ENCODE assay signal across 30 cellular contexts in genomic region chr11:68661014-68661413, GRCh38. TPM values are rescaled to one million over a fixed set of nuclear protein-coding genes. Genes with fewer than 3 reads are reported as not detected.
"Had no signal": no experiment of that assay in that cellular context is flagged by ENCODE, and none has a peak within 500 bp of the region (broad histone marks: within the 10 kb centered on the region; RNA-seq: fewer than 3 reads in every experiment).

No MANE protein-coding gene starts in this region.

- ATAC-seq: activated CD8-positive, alpha-beta memory T cell treated with anti-CD3 and anti-CD28 coated beads, Interleukin-2, amount 10 ng/mL, durations not matched to agents 7 days and 5 days had no signal

- DNase-seq: activated CD4-positive, alpha-beta memory T cell treated with anti-CD3 and anti-CD28 coated beads, Interleukin-2, amount 10 ng/mL, durations not matched to agents 7 days and 5 days; activated CD4-positive, alpha-beta T cell treated with anti-CD3 and anti-CD28 coated beads for 1 hour; activated CD4-positive, alpha-beta T cell treated with anti-CD3 and anti-CD28 coated beads for 48 hours; activated CD4-positive, CD25-positive, alpha-beta regulatory T cell; activated CD8-positive, alpha-beta memory T cell treated with anti-CD3 and anti-CD28 coated beads for 24 hours; activated CD8-positive, alpha-beta memory T cell treated with anti-CD3 and anti-CD28 coated beads, Interleukin-2, amount 10 ng/mL, durations not matched to agents 7 days and 5 days; activated CD8-positive, alpha-beta memory T cell treated with anti-CD3 and anti-CD28 coated beads, Interleukin-2, amount 50 U/mL, for 48 hours; activated gamma-delta T cell; activated naive CD4-positive, alpha-beta T cell treated with Interleukin-2 at 50 U/mL for 16 hours; activated naive CD8-positive, alpha-beta T cell treated with anti-CD3 and anti-CD28 coated beads, Interleukin-2, amount 10 ng/mL, durations not matched to agents 7 days and 5 days; activated T-cell treated with anti-CD3 and anti-CD28 coated beads, Interleukin-2, amount 50 U/mL, for 48 hours; amygdala; Kasumi-1; KG1; MG63; NCI-H1048; NCI-H1105 treated with DMSO at 0.1 percent for 48 hours; NCI-H1436; NCI-H1694; NCI-H1930; NCI-H2081 treated with DMSO at 0.1 percent for 48 hours; NCI-H345; NCI-H524 treated with DMSO at 0.1 percent for 48 hours; RPMI8226; SHP77; SJCRH30; T1000; WERI-Rb-1 had no signal

RNA-seq across cellular contexts. Expression of gene GAL, which starts 23.3 kb away (rescaled TPM):
- total RNA-seq: activated CD4-positive, alpha-beta memory T cell treated with anti-CD3 and anti-CD28 coated beads, Interleukin-2, amount 10 ng/mL, durations not matched to agents 7 days and 5 days; activated CD8-positive, alpha-beta memory T cell treated with anti-CD3 and anti-CD28 coated beads, Interleukin-2, amount 10 ng/mL, durations not matched to agents 7 days and 5 days; activated naive CD8-positive, alpha-beta T cell treated with anti-CD3 and anti-CD28 coated beads, Interleukin-2, amount 10 ng/mL, durations not matched to agents 7 days and 5 days; ascending aorta; SJCRH30; T-helper 2 cell treated with Interferon-gamma antibody and Interleukin-4, amounts not matched to agents 100 ng/mL and 5 ng/mL, for 36 hours had no signal
